In genomic region chrX:82816572-82816971, GRCh38 we compare ENCODE assay signal across 17 cellular contexts.
DNase-seq lines count a peak whose midpoint lies in the region; ATAC-seq and TF ChIP-seq lines count a peak whose summit lies in the region.
"Had no signal": no experiment of that assay in that cellular context is flagged by ENCODE, and none has a peak within 500 bp of the region (broad histone marks: within the 10 kb centered on the region; RNA-seq: fewer than 3 reads in every experiment).

No MANE protein-coding gene starts in this region.

- H3K27ac ChIP-seq in RWPE2 (ENCODE audit: poor library complexity, severe bottlenecking) (peak overlapping the region; percentile 60), fibroblast of lung (ENCODE audit: insufficient read depth, low read length) (no peak overlapping the region)
- H3K27ac ChIP-seq: BLaER1 treated with 17β-estradiol and CSF1 and Interleukin-3, amounts not matched to agents 10 nM and 100 nM; PC-9 had no signal

- H3K9ac ChIP-seq in fibroblast of lung (ENCODE audit: insufficient read depth, low read length) (no peak overlapping the region), skeletal muscle satellite cell (ENCODE audit: low read depth, low read length) (no peak overlapping the region)
- H3K9ac ChIP-seq: BLaER1 treated with 17β-estradiol and CSF1 and Interleukin-3, amounts not matched to agents 10 nM and 100 nM had no signal

- no peaks in the 10 kb centered on the region for H3K9me3 Mint-ChIP-seq in endothelial cell (ENCODE audit: unreplicated experiment)

- no peak overlapping the region for H3K27ac Mint-ChIP-seq in endothelial cell (ENCODE audit: unreplicated experiment)

- H3K4me1 Mint-ChIP-seq in endothelial cell (ENCODE audit: unreplicated experiment): no peaks in the 10 kb centered on the region

- H3K36me3 Mint-ChIP-seq in endothelial cell (ENCODE audit: low read depth, unreplicated experiment): no peaks in the 10 kb centered on the region

- no peak overlapping the region for H3K4me3 Mint-ChIP-seq in endothelial cell (ENCODE audit: unreplicated experiment)

- H3K4me3 ChIP-seq in RWPE2 (ENCODE audit: severe bottlenecking): no peak overlapping the region
- H3K4me3 ChIP-seq in fibroblast of lung (replicated peaks in 1 of 4; ENCODE audit: control extremely low read depth in 1 of 4, insufficient read depth in 1 of 4, low read depth in 3 of 4, low read length in 4 of 4): no peak overlapping the region
- H3K4me3 ChIP-seq in skeletal muscle satellite cell (ENCODE audit: low read length): no peak overlapping the region
- H3K4me3 ChIP-seq: BLaER1 treated with 17β-estradiol and CSF1 and Interleukin-3, amounts not matched to agents 10 nM and 100 nM; GM12878; MG63; PC-9 had no signal

- TF ChIP-seq CTCF in RWPE2 (IDR thresholded peaks at IDR 0.05; ENCODE audit: poor library complexity, severe bottlenecking) (no peak), fibroblast of lung (conservative IDR thresholded peaks at IDR 0.05 in 1 of 2, IDR thresholded peaks at IDR 0.05 in 1 of 2; ENCODE audit: low read depth in 1 of 2, low read length in 2 of 2) (no peak), endothelial cell (IDR thresholded peaks at IDR 0.05; ENCODE audit: unreplicated experiment) (no peak)

- no peaks in the 10 kb centered on the region for H4K20me1 ChIP-seq in fibroblast of lung (ENCODE audit: control insufficient read depth, extremely low read depth, insufficient read depth, low read length)
- H4K20me1 ChIP-seq: BLaER1 treated with 17β-estradiol and CSF1 and Interleukin-3, amounts not matched to agents 10 nM and 100 nM had no signal

- ATAC-seq in RWPE2 (ENCODE audit: low read depth) (peak; percentile 54), SK-N-SH treated with all-trans-retinoic acid at 6 μM for 48 hours (no peak)
- ATAC-seq: GM12878 had no signal

- peaks cover 17% of the 10 kb centered on the region for H3K4me1 ChIP-seq in RWPE2 (ENCODE audit: insufficient read depth, poor library complexity, severe bottlenecking)
- H3K4me1 ChIP-seq in fibroblast of lung (ENCODE audit: control insufficient read depth, extremely low read depth, insufficient read depth, low read length): no peaks in the 10 kb centered on the region
- peaks cover 26% of the 10 kb centered on the region for H3K4me1 ChIP-seq in skeletal muscle satellite cell (ENCODE audit: control insufficient read depth, insufficient read depth, low read length)
- H3K4me1 ChIP-seq: BLaER1 treated with 17β-estradiol and CSF1 and Interleukin-3, amounts not matched to agents 10 nM and 100 nM had no signal

- H3K27me3 ChIP-seq in RWPE2 (ENCODE audit: insufficient read depth, poor library complexity, severe bottlenecking) (no peaks in the 10 kb centered on the region), fibroblast of lung (ENCODE audit: control insufficient read depth, insufficient read depth, low read length) (no peaks in the 10 kb centered on the region), skeletal muscle satellite cell (ENCODE audit: control insufficient read depth, insufficient read depth, low read length) (no peaks in the 10 kb centered on the region)
- H3K27me3 ChIP-seq: MG63 had no signal

- H3K79me2 ChIP-seq in fibroblast of lung (ENCODE audit: control insufficient read depth, insufficient read depth, low read length): no peaks in the 10 kb centered on the region

- H3K36me3 ChIP-seq in RWPE2 (ENCODE audit: low read depth) (no peaks in the 10 kb centered on the region), fibroblast of lung (ENCODE audit: control insufficient read depth, insufficient read depth, low read length) (no peaks in the 10 kb centered on the region), skeletal muscle satellite cell (ENCODE audit: insufficient read depth, low read length) (no peaks in the 10 kb centered on the region)
- H3K36me3 ChIP-seq: BLaER1 treated with 17β-estradiol and CSF1 and Interleukin-3, amounts not matched to agents 10 nM and 100 nM; MG63 had no signal

- DNase-seq in HT1080 (ENCODE audit: low read depth): peak; percentile 27
- no peak for DNase-seq in RWPE2 (ENCODE audit: low spot score)
- peak; percentile 3 to 21 for DNase-seq in fibroblast of lung (ENCODE audit: low read depth in 2 of 2)
- DNase-seq in RPMI8226: no peak
- DNase-seq in endothelial cell (ENCODE audit: low spot score): no peak
- DNase-seq in iPS-NIHi7 (ENCODE audit: extremely low spot score): no peak
- DNase-seq: MG63, NCI-H1105, NCI-H187, NCI-H446, NCI-H748 treated with DMSO at 0.1 percent for 48 hours, SW 1271 had no signal

- H3K27me3 Mint-ChIP-seq in endothelial cell (ENCODE audit: unreplicated experiment): no peaks in the 10 kb centered on the region

- H3K4me2 ChIP-seq in fibroblast of lung (ENCODE audit: extremely low read depth, insufficient read depth, low read length) (no peak overlapping the region), skeletal muscle satellite cell (ENCODE audit: low read length) (peak overlapping the region; percentile 48)
- H3K4me2 ChIP-seq: BLaER1 treated with 17β-estradiol and CSF1 and Interleukin-3, amounts not matched to agents 10 nM and 100 nM; PC-9 had no signal

- H2AFZ ChIP-seq in fibroblast of lung (ENCODE audit: low read length): no peak overlapping the region
- H2AFZ ChIP-seq: PC-9 had no signal

- H3K9me3 ChIP-seq in RWPE2 (ENCODE audit: severe bottlenecking): no peaks in the 10 kb centered on the region
- no peaks in the 10 kb centered on the region for H3K9me3 ChIP-seq in fibroblast of lung (ENCODE audit: control insufficient read depth, insufficient read depth, low read depth, low read length)
- no peaks in the 10 kb centered on the region for H3K9me3 ChIP-seq in skeletal muscle satellite cell (replicated peaks; ENCODE audit: low read length)
- H3K9me3 ChIP-seq: MG63 had no signal

TF ChIP-seq in SK-N-SH treated with all-trans-retinoic acid at 6 μM for 48 hours, 23 proteins besides CTCF, POLR2A, EP300 and RAD21 (continues in another document):
- TF ChIP-seq ZFP3 (CRISPR knock-in tag; IDR thresholded peaks at IDR 0.05) (no peak), PATZ1 (CRISPR knock-in tag; IDR thresholded peaks at IDR 0.05; ENCODE audit: borderline replicate concordance) (no peak), ARNTL (CRISPR knock-in tag; IDR thresholded peaks at IDR 0.05; ENCODE audit: borderline replicate concordance, low read depth) (no peak), RARB (CRISPR knock-in tag; IDR thresholded peaks at IDR 0.05) (no peak), PPARA (CRISPR knock-in tag; IDR thresholded peaks at IDR 0.05; ENCODE audit: borderline replicate concordance) (no peak), CSRNP3 (CRISPR knock-in tag; IDR thresholded peaks at IDR 0.05) (no peak), ZNF565 (CRISPR knock-in tag; conservative IDR thresholded peaks at IDR 0.05; ENCODE audit: low read depth) (no peak), TSHZ2 (CRISPR knock-in tag; IDR thresholded peaks at IDR 0.05) (no peak), SNAI2 (CRISPR knock-in tag; IDR thresholded peaks at IDR 0.05) (no peak), ZFP30 (CRISPR knock-in tag; IDR thresholded peaks at IDR 0.05) (no peak), ISL1 (CRISPR knock-in tag; IDR thresholded peaks at IDR 0.05) (no peak), TOX (CRISPR knock-in tag; IDR thresholded peaks at IDR 0.05; ENCODE audit: borderline replicate concordance) (no peak)

Comparison
In these comparisons a context has a peak if more than half of its experiments do, and no peak if none do; other contexts are left out.
1. DNase-seq: peak in HT1080 (single experiment) and fibroblast of lung (2 of 2); none in RWPE2 (single experiment), RPMI8226 (single experiment), endothelial cell (single experiment) and iPS-NIHi7 (single experiment).